Comparison of ENCODE assay signal across 16 cellular contexts in genomic region chr3:12190221-12190807, GRCh38.
"Had no signal": no experiment of that assay in that cellular context is flagged by ENCODE, and none has a peak within 500 bp of the region (broad histone marks: within the 10 kb centered on the region; RNA-seq: fewer than 3 reads in every experiment).

No MANE protein-coding gene starts in this region.

- H3K4me3 ChIP-seq: breast epithelium, mucosa of descending colon, suprapubic skin had no signal

- H3K4me3 Mint-ChIP-seq: naive B cell; stimulated activated naive CD8-positive, alpha-beta T cell treated with anti-CD3 and anti-CD28 coated beads, Interleukin-15, amount 100 ng/mL, for 72 hours; type B pancreatic cell had no signal

- H3K9me3 ChIP-seq: breast epithelium, mucosa of descending colon, suprapubic skin had no signal

- H3K27ac ChIP-seq: breast epithelium, suprapubic skin had no signal

- H3K27ac Mint-ChIP-seq: type B pancreatic cell had no signal

- H3K36me3 Mint-ChIP-seq: naive B cell, type B pancreatic cell had no signal

- H3K27me3 ChIP-seq: breast epithelium, suprapubic skin had no signal

- H3K27me3 Mint-ChIP-seq: type B pancreatic cell had no signal

- H3K36me3 ChIP-seq: breast epithelium, suprapubic skin had no signal

- ATAC-seq: mucosa of descending colon; stimulated activated naive CD8-positive, alpha-beta T cell treated with anti-CD3 and anti-CD28 coated beads, Interleukin-15, amount 100 ng/mL, for 72 hours had no signal

- H3K9me3 Mint-ChIP-seq: naive B cell; stimulated activated naive CD8-positive, alpha-beta T cell treated with anti-CD3 and anti-CD28 coated beads, Interleukin-15, amount 100 ng/mL, for 72 hours; type B pancreatic cell had no signal

- DNase-seq: activated CD4-positive, alpha-beta T cell treated with anti-CD3 and anti-CD28 coated beads, Interleukin-2, amount 50 U/mL, for 1 hour; activated CD4-positive, CD25-positive, alpha-beta regulatory T cell; activated naive CD4-positive, alpha-beta T cell treated with Interleukin-2 at 50 U/mL for 16 hours; cerebellar nuclear complex; cortex of kidney; effector CD4-positive, alpha-beta T cell; mesenchymal stem cell; mucosa of descending colon; naive B cell; posterior cingulate gyrus; stimulated activated naive CD8-positive, alpha-beta T cell treated with anti-CD3 and anti-CD28 coated beads, Interleukin-15, amount 100 ng/mL, for 72 hours; T-helper 1 cell; T1000 had no signal
